ENCODE assay signal across 8 cellular contexts in the genomic region with DNA sequence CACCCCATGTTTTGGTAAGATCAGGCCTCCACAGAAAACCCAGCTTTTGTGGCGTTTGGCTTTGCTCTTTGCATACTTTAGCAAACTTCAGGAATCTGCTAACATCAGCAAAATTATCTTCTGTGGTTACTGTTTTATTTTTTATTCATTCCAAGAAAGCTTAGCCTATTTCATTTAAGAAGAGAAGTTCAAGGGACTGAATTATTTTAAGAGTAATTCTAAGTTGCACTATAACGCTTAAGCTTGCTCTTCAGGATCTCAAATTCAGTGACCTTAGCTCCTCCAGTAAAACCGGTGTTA. TPM values are rescaled to one million over a fixed set of nuclear protein-coding genes. Genes with fewer than 3 reads are reported as not detected.
DNase-seq lines count a peak whose midpoint lies in the region; ATAC-seq and TF ChIP-seq lines count a peak whose summit lies in the region.

No MANE protein-coding gene starts in this region.

- no peak for TF ChIP-seq CTCF in foreskin fibroblast (IDR thresholded peaks at IDR 0.05; ENCODE audit: low read depth, low read length)

- no peaks in the 10 kb centered on the region for H3K36me3 ChIP-seq in H7 (replicated peaks; ENCODE audit: control insufficient read depth, insufficient read depth, low read length)

- peaks cover 10% of the 10 kb centered on the region for H3K4me1 Mint-ChIP-seq in activated CD4-positive, alpha-beta memory T cell treated with anti-CD3 and anti-CD28 coated beads, Interleukin-2, amount 10 ng/mL, durations not matched to agents 7 days and 5 days

- no peak for DNase-seq in H7
- no peak for DNase-seq in activated CD4-positive, alpha-beta memory T cell treated with anti-CD3 and anti-CD28 coated beads, Interleukin-2, amount 10 ng/mL, durations not matched to agents 7 days and 5 days
- no peak for DNase-seq in foreskin fibroblast
- DNase-seq in skeletal muscle cell (ENCODE audit: low read depth): no peak
- DNase-seq in activated CD8-positive, alpha-beta memory T cell treated with anti-CD3 and anti-CD28 coated beads, Interleukin-2, amount 50 U/mL, for 4 hours: no peak
- DNase-seq in SHP77 (lab: John Stamatoyannopoulos, UW): no peak
- no peak for DNase-seq in HEK293T (ENCODE audit: extremely low spot score)

- CTCF ChIA-PET in activated CD4-positive, alpha-beta memory T cell treated with anti-CD3 and anti-CD28 coated beads, Interleukin-2, amount 10 ng/mL, durations not matched to agents 7 days and 5 days (lab: Charles Lee): interaction anchor here (0.6 to 1.6 kb wide), 8 partner anchors 11 to 173 kb away, joined by 3 to 6 read pairs (median 4); no protein-coding TSS in a partner anchor
- CTCF ChIA-PET in HEK293T (lab: Yijun Ruan, JAX): interaction anchor here (1.0 kb wide), 1 partner anchor 19 kb away, joined by 3 read pairs; no protein-coding TSS in a partner anchor

- H3K4me3 ChIP-seq in H7 (ENCODE audit: insufficient read depth, low read depth, low read length) (peak overlapping the region; percentile 75), foreskin fibroblast (ENCODE audit: low read depth in 1 of 2, low read length in 2 of 2) (peak overlapping the region; percentile 61 to 72), skeletal muscle cell (ENCODE audit: low read depth, low read length) (peak overlapping the region; percentile 64)

- ATAC-seq in GM21390 (IDR thresholded peaks at IDR 0.05; ENCODE audit: unreplicated experiment): no peak

- POLR2A ChIA-PET in activated CD4-positive, alpha-beta memory T cell treated with anti-CD3 and anti-CD28 coated beads, Interleukin-2, amount 10 ng/mL, durations not matched to agents 7 days and 5 days (lab: Charles Lee): interaction anchor here (0.7 to 1.3 kb wide), 6 partner anchors 11 to 187 kb away, joined by 3 to 5 read pairs (median 3); a partner anchor contains a TSS
- POLR2A ChIA-PET in HEK293T (lab: Yijun Ruan, JAX): interaction anchor here (1.3 kb wide), 1 partner anchor 179 kb away, joined by 5 read pairs; a partner anchor contains a TSS

- H3K27me3 ChIP-seq in H7 (ENCODE audit: control insufficient read depth, insufficient read depth, low read length): peaks cover 7% of the 10 kb centered on the region; the same call in 1 of the 2 replicates

- H3K36me3 Mint-ChIP-seq in activated CD4-positive, alpha-beta memory T cell treated with anti-CD3 and anti-CD28 coated beads, Interleukin-2, amount 10 ng/mL, durations not matched to agents 7 days and 5 days (ENCODE audit: low read depth): peaks cover 2% of the 10 kb centered on the region

- H3K27me3 Mint-ChIP-seq in activated CD4-positive, alpha-beta memory T cell treated with anti-CD3 and anti-CD28 coated beads, Interleukin-2, amount 10 ng/mL, durations not matched to agents 7 days and 5 days: peaks cover 17% of the 10 kb centered on the region

- H3K27ac Mint-ChIP-seq in activated CD4-positive, alpha-beta memory T cell treated with anti-CD3 and anti-CD28 coated beads, Interleukin-2, amount 10 ng/mL, durations not matched to agents 7 days and 5 days: peak overlapping the region; percentile 62

- H3K4me3 Mint-ChIP-seq in activated CD4-positive, alpha-beta memory T cell treated with anti-CD3 and anti-CD28 coated beads, Interleukin-2, amount 10 ng/mL, durations not matched to agents 7 days and 5 days: peak overlapping the region; percentile 71

- H3K9me3 Mint-ChIP-seq in activated CD4-positive, alpha-beta memory T cell treated with anti-CD3 and anti-CD28 coated beads, Interleukin-2, amount 10 ng/mL, durations not matched to agents 7 days and 5 days: no peaks in the 10 kb centered on the region

TF ChIP-seq in HEK293T, 16 proteins besides CTCF, POLR2A, EP300 and RAD21:
- TF ChIP-seq, protein P1, sequence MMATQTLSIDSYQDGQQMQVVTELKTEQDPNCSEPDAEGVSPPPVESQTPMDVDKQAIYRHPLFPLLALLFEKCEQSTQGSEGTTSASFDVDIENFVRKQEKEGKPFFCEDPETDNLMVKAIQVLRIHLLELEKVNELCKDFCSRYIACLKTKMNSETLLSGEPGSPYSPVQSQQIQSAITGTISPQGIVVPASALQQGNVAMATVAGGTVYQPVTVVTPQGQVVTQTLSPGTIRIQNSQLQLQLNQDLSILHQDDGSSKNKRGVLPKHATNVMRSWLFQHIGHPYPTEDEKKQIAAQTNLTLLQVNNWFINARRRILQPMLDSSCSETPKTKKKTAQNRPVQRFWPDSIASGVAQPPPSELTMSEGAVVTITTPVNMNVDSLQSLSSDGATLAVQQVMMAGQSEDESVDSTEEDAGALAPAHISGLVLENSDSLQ (IDR thresholded peaks at IDR 0.05): no peak
- no peak for TF ChIP-seq HDGF (IDR thresholded peaks at IDR 0.05; ENCODE audit: borderline replicate concordance)
- no peak for TF ChIP-seq ZNF384 (IDR thresholded peaks at IDR 0.05)
- TF ChIP-seq FOXM1 (IDR thresholded peaks at IDR 0.05; ENCODE audit: borderline replicate concordance): no peak
- no peak for TF ChIP-seq LEF1 (IDR thresholded peaks at IDR 0.05; ENCODE audit: borderline replicate concordance)
- no peak for TF ChIP-seq FOXA1 (IDR thresholded peaks at IDR 0.05)
- TF ChIP-seq TARDBP (IDR thresholded peaks at IDR 0.05): no peak
- TF ChIP-seq L3MBTL2 (conservative IDR thresholded peaks at IDR 0.05): no peak
- no peak for TF ChIP-seq ARNT (IDR thresholded peaks at IDR 0.05)
- no peak for TF ChIP-seq ELF4 (IDR thresholded peaks at IDR 0.05)
- no peak for TF ChIP-seq FOXK2 (IDR thresholded peaks at IDR 0.05)
- TF ChIP-seq CTBP1 (IDR thresholded peaks at IDR 0.05; ENCODE audit: borderline replicate concordance): no peak
- TF ChIP-seq SUZ12 (IDR thresholded peaks at IDR 0.05): no peak
- TF ChIP-seq SP1 (IDR thresholded peaks at IDR 0.05): no peak
- no peak for TF ChIP-seq NFRKB (IDR thresholded peaks at IDR 0.05)
- TF ChIP-seq BHLHE40 (IDR thresholded peaks at IDR 0.05; ENCODE audit: borderline replicate concordance): no peak
TF ChIP-seq in HEK293T: peak in this region for 0.

RNA-seq across cellular contexts. Expression of a gene that starts 1.1 kb away (rescaled TPM):
- 1.4 and 2.4 TPM in 2 replicates for total RNA-seq in H7 (2014; rRNA removed; shearing (Covaris generic))
- total RNA-seq in activated CD4-positive, alpha-beta memory T cell treated with anti-CD3 and anti-CD28 coated beads, Interleukin-2, amount 10 ng/mL, durations not matched to agents 7 days and 5 days: 1 to 10 TPM; 1.7 to 2.1 TPM

RNA-seq across cellular contexts. Expression of a gene that starts 45.3 kb away (rescaled TPM):
- total RNA-seq in H7 (2014; rRNA removed; shearing (Covaris generic)): 0.07 and 0.18 TPM in 2 replicates
- under 1 TPM in 1 of 2 experiments, not detected in 1; 0.15 TPM for total RNA-seq in activated CD4-positive, alpha-beta memory T cell treated with anti-CD3 and anti-CD28 coated beads, Interleukin-2, amount 10 ng/mL, durations not matched to agents 7 days and 5 days
